ENCODE assay signal across 9 cellular contexts in the genomic region with DNA sequence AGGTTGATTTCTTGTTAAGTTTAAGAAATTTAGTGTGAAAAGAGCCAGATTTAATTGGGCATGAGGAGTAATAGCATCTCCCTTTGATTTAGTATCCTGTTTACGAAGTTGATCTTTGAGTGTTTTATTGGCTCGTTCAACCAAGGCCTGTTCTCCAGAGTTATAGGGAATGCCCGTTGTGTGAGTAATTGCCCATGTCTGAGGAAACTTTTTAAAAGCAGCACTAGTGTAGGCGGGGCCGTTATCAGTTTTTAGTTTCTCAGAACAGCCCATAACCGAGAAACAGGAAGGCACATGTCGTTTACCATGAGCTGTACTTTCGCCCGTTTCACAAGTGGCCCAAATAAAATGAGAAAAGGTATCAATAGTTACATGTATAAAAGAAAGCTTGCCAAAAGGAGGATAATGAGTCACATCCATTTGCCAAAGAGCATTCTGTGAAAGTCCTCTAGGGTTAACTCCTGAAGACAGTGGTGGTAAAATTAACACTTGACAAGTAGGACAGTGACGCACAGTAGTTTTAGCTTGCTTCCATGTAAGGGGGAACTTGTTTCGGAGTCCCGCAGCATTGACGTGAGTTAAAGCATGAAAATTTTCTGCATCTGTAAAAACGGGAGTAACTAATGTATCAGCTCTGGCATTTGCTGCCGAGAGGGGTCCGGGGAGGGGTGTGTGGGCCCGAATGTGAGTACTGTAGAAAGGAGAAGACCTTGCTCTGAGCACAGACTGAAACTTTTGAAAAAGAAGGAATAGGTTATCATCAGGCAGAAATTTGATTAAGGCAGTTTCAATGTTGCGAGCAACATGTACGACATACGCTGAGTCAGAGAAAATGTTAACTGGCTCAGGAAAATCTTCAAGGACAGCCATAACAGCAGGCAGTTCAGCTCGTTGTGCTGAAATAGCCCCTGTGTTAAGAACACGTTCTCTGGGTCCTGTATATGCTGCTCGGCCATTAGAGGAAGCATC. TPM values are rescaled to one million over a fixed set of nuclear protein-coding genes. Genes with fewer than 3 reads are reported as not detected.
DNase-seq lines count a peak whose midpoint lies in the region; ATAC-seq and TF ChIP-seq lines count a peak whose summit lies in the region.
"Had no signal": no experiment of that assay in that cellular context is flagged by ENCODE, and none has a peak within 500 bp of the region (broad histone marks: within the 10 kb centered on the region; RNA-seq: fewer than 3 reads in every experiment).

No MANE protein-coding gene starts in this region.

- no peaks in the 10 kb centered on the region for H3K9me3 ChIP-seq in right atrium auricular region
- H3K9me3 ChIP-seq in testis = no peaks in the 10 kb centered on the region
- H3K9me3 ChIP-seq in ascending aorta = no peaks in the 10 kb centered on the region

- no peak for TF ChIP-seq POLR2A in testis (IDR thresholded peaks at IDR 0.05)

- peaks cover 91% of the 10 kb centered on the region for H3K36me3 Mint-ChIP-seq in activated T-helper 17 cell treated with anti-CD3 and anti-CD28 coated beads, Interleukin-2, amount 50 U/mL, for 72 hours (ENCODE audit: low read depth)

- H3K36me3 ChIP-seq in right atrium auricular region (peaks cover 15% of the 10 kb centered on the region), testis (ENCODE audit: low read depth, missing control alignments) (no peaks in the 10 kb centered on the region), ascending aorta (peaks cover 0 to 14% of the 10 kb centered on the region in 2 donors)

- 25 to 34% methylated on average over 23 of the region's 23 CpGs for WGBS in testis, 2 donors

- H3K27me3 ChIP-seq in right atrium auricular region (no peaks in the 10 kb centered on the region), testis (no peaks in the 10 kb centered on the region), ascending aorta (no peaks in the 10 kb centered on the region)

- peak overlapping the region; percentile 97 for H3K4me3 Mint-ChIP-seq in activated T-helper 17 cell treated with anti-CD3 and anti-CD28 coated beads, Interleukin-2, amount 50 U/mL, for 72 hours

- no peak overlapping the region for H3K4me3 ChIP-seq in right atrium auricular region
- no peak overlapping the region for H3K4me3 ChIP-seq in testis
- H3K4me3 ChIP-seq in ascending aorta = no peak overlapping the region

- no peak for TF ChIP-seq CTCF in right atrium auricular region (IDR thresholded peaks at IDR 0.05)
- no peak for TF ChIP-seq CTCF in testis (IDR thresholded peaks at IDR 0.05)
- TF ChIP-seq CTCF in ascending aorta (IDR thresholded peaks at IDR 0.05) = no peak

- H3K27ac ChIP-seq in right atrium auricular region (peak overlapping the region in 1 of 2 donors; percentile 40), testis (peak overlapping the region; percentile 79 to 82), ascending aorta (peak overlapping the region in 1 of 2 donors; percentile 32)

- peak; percentile 64 for DNase-seq in activated CD4-positive, alpha-beta T cell treated with anti-CD3 and anti-CD28 coated beads for 48 hours
- DNase-seq in activated CD4-positive, alpha-beta T cell treated with anti-CD3 and anti-CD28 coated beads, Interleukin-2, amount 50 U/mL, for 1 hour = no peak
- peak; percentile 60 for DNase-seq in right atrium auricular region (ENCODE audit: low spot score)
- peak; percentile 65 for DNase-seq in testis
- no peak for DNase-seq in RPMI8226
- no peak for DNase-seq in activated gamma-delta T cell (lab: John Stamatoyannopoulos, UW)
- no peak for DNase-seq in ascending aorta (ENCODE audit: low spot score in 2 of 2)
- DNase-seq: NCI-H446 had no signal

- no peaks in the 10 kb centered on the region for H3K27me3 Mint-ChIP-seq in activated T-helper 17 cell treated with anti-CD3 and anti-CD28 coated beads, Interleukin-2, amount 50 U/mL, for 72 hours

- no peaks in the 10 kb centered on the region for H3K4me1 ChIP-seq in right atrium auricular region
- H3K4me1 ChIP-seq in testis = peaks cover 19% of the 10 kb centered on the region
- H3K4me1 ChIP-seq in ascending aorta = no peaks in the 10 kb centered on the region

- no peaks in the 10 kb centered on the region for H3K9me3 Mint-ChIP-seq in activated T-helper 17 cell treated with anti-CD3 and anti-CD28 coated beads, Interleukin-2, amount 50 U/mL, for 72 hours

- ATAC-seq in activated T-helper 17 cell treated with anti-CD3 and anti-CD28 coated beads, Interleukin-2, amount 50 U/mL, for 72 hours (replicated peaks) = peak; percentile 88

- H3K4me1 Mint-ChIP-seq in activated T-helper 17 cell treated with anti-CD3 and anti-CD28 coated beads, Interleukin-2, amount 50 U/mL, for 72 hours = peaks cover 39% of the 10 kb centered on the region

- intact Hi-C loops in testis (cut with DNase I; ENCODE audit: low total_unique reads) = no loop called here
- intact Hi-C loops in ascending aorta (cut with DNase I) = no loop called here

- H3K27ac Mint-ChIP-seq in activated T-helper 17 cell treated with anti-CD3 and anti-CD28 coated beads, Interleukin-2, amount 50 U/mL, for 72 hours = peak overlapping the region; percentile 99

RNA-seq across cellular contexts. Expression of a gene that starts 18.5 kb away (rescaled TPM):
- total RNA-seq in activated T-helper 17 cell treated with anti-CD3 and anti-CD28 coated beads, Interleukin-2, amount 50 U/mL, for 72 hours = 10 to 100 TPM; 42.2 to 79.1 TPM
- total RNA-seq in right atrium auricular region (10 to 100 TPM; 12.5 to 15.6 TPM), testis (10 to 100 TPM; 63.9 to 72.2 TPM), ascending aorta (10.5 TPM)
- 33.3 TPM for polyA plus RNA-seq in testis (ENCODE audit: insufficient read depth, low read depth, low replicate concordance)

RNA-seq across cellular contexts. Expression of a gene that starts 56.2 kb away (rescaled TPM):
- total RNA-seq in activated T-helper 17 cell treated with anti-CD3 and anti-CD28 coated beads, Interleukin-2, amount 50 U/mL, for 72 hours = 1 to 10 TPM; 2.2 to 2.9 TPM
- total RNA-seq in right atrium auricular region (under 1 TPM in 1 of 2 donors, not detected in 1; 0.51 TPM), testis (1 to 10 TPM; 6.4 to 6.7 TPM), ascending aorta (not detected)
- 4.3 TPM for polyA plus RNA-seq in testis (ENCODE audit: insufficient read depth, low read depth, low replicate concordance)

Comparison
In these comparisons a context has a peak if more than half of its experiments do, and no peak if none do; other contexts are left out.
1. DNase-seq: peak in activated CD4-positive, alpha-beta T cell treated with anti-CD3 and anti-CD28 coated beads for 48 hours (single experiment), right atrium auricular region (single experiment) and testis (single experiment); none in activated CD4-positive, alpha-beta T cell treated with anti-CD3 and anti-CD28 coated beads, Interleukin-2, amount 50 U/mL, for 1 hour (single experiment), RPMI8226 (single experiment), activated gamma-delta T cell (single experiment) and ascending aorta (0 of 2).